In the genomic region with DNA sequence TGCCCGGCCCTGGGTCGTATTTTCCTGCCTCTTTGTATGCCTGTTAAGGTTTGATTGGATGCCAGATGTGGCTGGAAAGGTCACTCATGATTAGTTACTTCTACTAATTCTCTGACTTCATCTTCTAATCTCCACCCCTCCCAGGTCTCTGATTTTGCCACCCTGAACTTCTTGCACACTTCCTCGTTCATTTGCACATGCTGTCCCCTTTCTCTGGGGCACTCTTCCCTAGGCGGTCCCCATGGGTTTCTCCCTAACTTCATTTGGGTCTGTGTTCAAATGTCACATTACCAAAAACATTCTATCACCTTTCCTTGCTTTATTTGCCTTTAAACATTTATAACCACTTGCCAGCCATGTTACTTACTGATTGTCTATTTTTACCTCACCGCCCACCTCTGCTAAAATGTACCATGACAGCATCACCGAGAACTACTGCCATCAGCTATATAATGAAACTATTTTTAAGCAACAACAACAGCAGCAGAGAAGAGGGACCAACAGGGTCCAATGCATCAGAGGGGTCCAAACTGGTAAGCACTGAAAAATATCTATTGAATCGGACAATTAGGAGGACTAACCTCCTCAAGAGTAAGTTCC, we compare ENCODE assay signal across 27 cellular contexts. TPM values are rescaled to one million over a fixed set of nuclear protein-coding genes. Genes with fewer than 3 reads are reported as not detected.
"Had no signal": no experiment of that assay in that cellular context is flagged by ENCODE, and none has a peak within 500 bp of the region (broad histone marks: within the 10 kb centered on the region; RNA-seq: fewer than 3 reads in every experiment).

No MANE protein-coding gene starts in this region.

- DNase-seq: left colon; left lung; lower lobe of right lung; mammary epithelial cell; mesenchymal stem cell; naive thymus-derived CD8-positive, alpha-beta T cell; nucleus accumbens; pancreas; posterior cingulate gyrus; retina; right cardiac atrium; stimulated activated CD4-positive, alpha-beta T cell treated with anti-CD3 and anti-CD28 coated beads, Interleukin-12 subunit alpha, Interleukin-12 subunit beta, amount 100 ng/mL, for 4 hours; stimulated activated CD4-positive, alpha-beta T cell treated with anti-CD3 and anti-CD28 coated beads, Interleukin-15, amount 100 ng/mL, for 24 hours; stimulated activated CD4-positive, alpha-beta T cell treated with anti-CD3 and anti-CD28 coated beads, Interleukin-2, amount 100 ng/mL, for 24 hours; stimulated activated CD4-positive, alpha-beta T cell treated with anti-CD3 and anti-CD28 coated beads, Interleukin-4, amount 100 ng/mL, for 1 hour; stimulated activated naive CD4-positive, alpha-beta T cell; substantia nigra; uterus had no signal

- H3K27me3 ChIP-seq: hepatocyte, tibial nerve, uterus had no signal

- H3K4me3 Mint-ChIP-seq: naive thymus-derived CD8-positive, alpha-beta T cell; nephron; neural crest cell; stimulated activated naive CD8-positive, alpha-beta T cell treated with anti-CD3 and anti-CD28 coated beads, Interleukin-15, Interleukin-2, amounts not matched to agents 100 ng/mL and 50 ng/mL, for 24 hours; type B pancreatic cell had no signal

- H3K36me3 Mint-ChIP-seq: naive thymus-derived CD8-positive, alpha-beta T cell; type B pancreatic cell had no signal

- H3K9me3 Mint-ChIP-seq: stimulated activated naive CD8-positive, alpha-beta T cell treated with anti-CD3 and anti-CD28 coated beads, Interleukin-15, Interleukin-2, amounts not matched to agents 100 ng/mL and 50 ng/mL, for 24 hours; type B pancreatic cell had no signal

- FAIRE-seq: keratinocyte, pancreas had no signal

- H3K4me2 ChIP-seq: hepatocyte had no signal

- H3K4me1 Mint-ChIP-seq: naive thymus-derived CD8-positive, alpha-beta T cell had no signal

- H3K36me3 ChIP-seq: left lung, lower lobe of right lung, pancreas, prostate gland, tibial nerve, uterus had no signal

- H3K79me2 ChIP-seq: hepatocyte had no signal

- ATAC-seq: left lung; lower lobe of right lung; naive thymus-derived CD8-positive, alpha-beta T cell; pancreas; right cardiac atrium had no signal

- H3K9me3 ChIP-seq: left lung, lower lobe of right lung, pancreas, prostate gland, tibial nerve, uterus had no signal

- H3K27ac Mint-ChIP-seq: naive thymus-derived CD8-positive, alpha-beta T cell; nephron; stimulated activated naive CD8-positive, alpha-beta T cell treated with anti-CD3 and anti-CD28 coated beads, Interleukin-15, Interleukin-2, amounts not matched to agents 100 ng/mL and 50 ng/mL, for 24 hours; type B pancreatic cell had no signal

- H3K27ac ChIP-seq: hepatocyte, lower lobe of right lung, pancreas, prostate gland had no signal

- H2AFZ ChIP-seq: hepatocyte had no signal

- H3K4me3 ChIP-seq: hepatocyte, left lung, lower lobe of right lung, pancreas, prostate gland, skin epidermis, uterus had no signal

- H3K4me1 ChIP-seq: left lung, pancreas, prostate gland, uterus had no signal

RNA-seq across cellular contexts. Expression of a gene that starts 45.8 kb away (rescaled TPM):
- total RNA-seq: naive thymus-derived CD8-positive, alpha-beta T cell had no signal
- polyA plus RNA-seq: mammary epithelial cell; naive thymus-derived CD8-positive, alpha-beta T cell had no signal
